8 cellular contexts compared by ENCODE assay signal in the genomic region with DNA sequence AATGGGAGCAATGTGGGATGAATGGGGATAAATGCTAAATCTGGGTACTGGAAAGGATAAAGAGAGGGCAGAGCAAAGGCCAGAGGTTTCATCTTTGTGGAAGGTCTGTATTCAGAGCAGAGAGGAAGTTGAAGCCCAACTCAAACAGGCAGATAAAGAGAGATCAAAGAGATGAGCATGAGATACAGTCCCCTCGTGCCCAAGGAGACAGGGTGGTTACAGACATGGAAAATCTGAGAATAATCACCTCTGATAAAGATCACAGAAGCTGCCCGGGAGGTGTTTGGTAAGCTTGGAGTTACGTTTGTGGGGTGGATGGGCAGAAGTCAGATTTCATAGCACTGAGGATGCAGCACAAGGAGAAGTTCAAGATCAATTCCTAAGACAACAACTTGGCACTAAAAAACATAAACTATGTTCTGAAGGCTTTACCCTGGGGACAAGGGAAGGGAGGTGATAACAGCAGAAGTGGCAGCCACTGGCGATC. TPM values are rescaled to one million over a fixed set of nuclear protein-coding genes. Genes with fewer than 3 reads are reported as not detected.
A peak's percentile ranks its signal among the peaks of the same experiment; 100 is the strongest.
DNase-seq lines count a peak whose midpoint lies in the region; ATAC-seq lines count a peak whose summit lies in the region.

No MANE protein-coding gene starts in this region.

- 3% methylated on average over 4 of the region's 4 CpGs for WGBS in right cardiac atrium

- peak; percentile 37 for ATAC-seq in activated T-helper 17 cell treated with anti-CD3 and anti-CD28 coated beads, Interleukin-2, amount 50 U/mL, for 72 hours (replicated peaks)
- ATAC-seq in right cardiac atrium, result peak; percentile 23 to 45
- ATAC-seq in HG03025 (IDR thresholded peaks at IDR 0.05; ENCODE audit: low FRiP score, unreplicated experiment), result no peak

- peaks cover 15% of the 10 kb centered on the region for H3K36me3 Mint-ChIP-seq in activated T-helper 17 cell treated with anti-CD3 and anti-CD28 coated beads, Interleukin-2, amount 50 U/mL, for 72 hours (ENCODE audit: low read depth)

- H3K4me3 ChIP-seq in right cardiac atrium (ENCODE audit: low read length) (peak overlapping the region; percentile 100), subcutaneous abdominal adipose tissue (ENCODE audit: low read depth in 1 of 5, low read length in 5 of 5) (peak overlapping the region; percentile 61 to 96 (median 87))

- peaks cover 3% of the 10 kb centered on the region for H3K9me3 Mint-ChIP-seq in activated T-helper 17 cell treated with anti-CD3 and anti-CD28 coated beads, Interleukin-2, amount 50 U/mL, for 72 hours

- H3K27me3 ChIP-seq in right cardiac atrium (ENCODE audit: control insufficient read depth, insufficient read depth) (no peaks in the 10 kb centered on the region), subcutaneous abdominal adipose tissue (ENCODE audit: control insufficient read depth in 5 of 5, insufficient read depth in 4 of 5, low read length in 5 of 5) (no peaks in the 10 kb centered on the region)

- H3K9me3 ChIP-seq in right cardiac atrium (ENCODE audit: control insufficient read depth, low read length) (no peaks in the 10 kb centered on the region), subcutaneous abdominal adipose tissue (ENCODE audit: control insufficient read depth in 5 of 5, low read length in 5 of 5) (no peaks in the 10 kb centered on the region)

- intact Hi-C loops in right cardiac atrium (cut with DNase I), result loop anchor here in 1 of 4 donors (10.0 kb wide), 1 partner anchor 129 kb away; no protein-coding TSS in a partner anchor

- H3K27ac ChIP-seq in right cardiac atrium (ENCODE audit: low read length), result peak overlapping the region; percentile 79
- H3K27ac ChIP-seq in subcutaneous abdominal adipose tissue (ENCODE audit: low read depth, low read length), result peak overlapping the region; percentile 82

- peaks cover 42% of the 10 kb centered on the region for H3K4me1 Mint-ChIP-seq in activated T-helper 17 cell treated with anti-CD3 and anti-CD28 coated beads, Interleukin-2, amount 50 U/mL, for 72 hours

- H3K27ac Mint-ChIP-seq in activated T-helper 17 cell treated with anti-CD3 and anti-CD28 coated beads, Interleukin-2, amount 50 U/mL, for 72 hours, result peak overlapping the region; percentile 91

- H3K4me3 Mint-ChIP-seq in activated T-helper 17 cell treated with anti-CD3 and anti-CD28 coated beads, Interleukin-2, amount 50 U/mL, for 72 hours, result peak overlapping the region; percentile 87

- peaks cover 1% of the 10 kb centered on the region for H3K4me1 ChIP-seq in right cardiac atrium (ENCODE audit: control insufficient read depth, insufficient read depth, low read length)
- H3K4me1 ChIP-seq in subcutaneous abdominal adipose tissue (ENCODE audit: control insufficient read depth in 5 of 5, insufficient read depth in 5 of 5, low read length in 5 of 5), result peaks cover 0 to 24% (median 16%) of the 10 kb centered on the region in 5 donors

- peaks cover 0 to 9% (median 2%) of the 10 kb centered on the region in 5 donors for H3K36me3 ChIP-seq in subcutaneous abdominal adipose tissue (ENCODE audit: control insufficient read depth in 5 of 5, insufficient read depth in 5 of 5, low read length in 5 of 5)

- H3K27me3 Mint-ChIP-seq in activated T-helper 17 cell treated with anti-CD3 and anti-CD28 coated beads, Interleukin-2, amount 50 U/mL, for 72 hours, result no peaks in the 10 kb centered on the region

- peak overlapping the region; percentile 16 to 84 (median 78) for H3K9ac ChIP-seq in subcutaneous abdominal adipose tissue (ENCODE audit: low read length in 5 of 5)

- DNase-seq in activated effector memory CD4-positive, alpha-beta T cell treated with anti-CD3 and anti-CD28 coated beads, Interleukin-2, amount 50 U/mL, for 16 hours, result peak; percentile 71
- no peak for DNase-seq in activated effector memory CD4-positive, alpha-beta T cell treated with Interleukin-2 at 50 U/mL for 16 hours
- DNase-seq in M059J (ENCODE audit: low read depth), result peak; percentile 78
- no peak for DNase-seq in right cardiac atrium
- DNase-seq in effector CD8-positive, alpha-beta T cell (lab: John Stamatoyannopoulos, UW), result no peak

RNA-seq across cellular contexts. Expression of a gene that starts 0.5 kb away (rescaled TPM):
- total RNA-seq in M059J (2014; rRNA removed; shearing (Covaris generic)), result 103 and 104 TPM in 2 replicates
- 10 to 100 TPM; 37.2 to 74.0 TPM for total RNA-seq in activated T-helper 17 cell treated with anti-CD3 and anti-CD28 coated beads, Interleukin-2, amount 50 U/mL, for 72 hours
- total RNA-seq in right cardiac atrium, result 1 to 10 TPM; 6.3 to 7.2 (median 7.0) TPM
- polyA plus RNA-seq in right cardiac atrium, result 0.81 TPM

Comparison
In these comparisons a context has a peak if more than half of its experiments do, and no peak if none do; other contexts are left out.
1. DNase-seq: peak in activated effector memory CD4-positive, alpha-beta T cell treated with anti-CD3 and anti-CD28 coated beads, Interleukin-2, amount 50 U/mL, for 16 hours (single experiment) and M059J (single experiment); none in activated effector memory CD4-positive, alpha-beta T cell treated with Interleukin-2 at 50 U/mL for 16 hours (single experiment), right cardiac atrium (0 of 3) and effector CD8-positive, alpha-beta T cell (single experiment).
2. RNA of a gene that starts 0.5 kb away (total RNA-seq): 103 to 104 TPM in M059J and 37.2 to 74.0 TPM in activated T-helper 17 cell treated with anti-CD3 and anti-CD28 coated beads, Interleukin-2, amount 50 U/mL, for 72 hours; 6.3 to 7.2 TPM in right cardiac atrium; every median in the first group is over 4 times any median in the second.